In genomic region chr4:135050086-135050717, GRCh38 we compare ENCODE assay signal across 25 cellular contexts.
DNase-seq lines count a peak whose midpoint lies in the region; ATAC-seq and TF ChIP-seq lines count a peak whose summit lies in the region.
"Had no signal": no experiment of that assay in that cellular context is flagged by ENCODE, and none has a peak within 500 bp of the region (broad histone marks: within the 10 kb centered on the region; RNA-seq: fewer than 3 reads in every experiment).

No MANE protein-coding gene starts in this region.

- no peaks in the 10 kb centered on the region for H3K36me3 Mint-ChIP-seq in HFFc6 (ENCODE audit: low read depth)
- no peaks in the 10 kb centered on the region for H3K36me3 Mint-ChIP-seq in glutamatergic neuron (ENCODE audit: unreplicated experiment)
- H3K36me3 Mint-ChIP-seq: natural killer cell, WTC11 had no signal

- H3K4me1 Mint-ChIP-seq in HFFc6 (ENCODE audit: low read depth), result peaks cover 6% of the 10 kb centered on the region; the same call in 1 of the 2 replicates
- H3K4me1 Mint-ChIP-seq in glutamatergic neuron (ENCODE audit: low read depth, unreplicated experiment), result no peaks in the 10 kb centered on the region
- H3K4me1 Mint-ChIP-seq: activated naive CD8-positive, alpha-beta T cell treated with anti-CD3 and anti-CD28 coated beads, Interleukin-2, amount 50 U/mL, for 24 hours; natural killer cell; WTC11 had no signal

- ATAC-seq in GM21717 (IDR thresholded peaks at IDR 0.05; ENCODE audit: unreplicated experiment), result no peak
- ATAC-seq: activated naive CD8-positive, alpha-beta T cell treated with anti-CD3 and anti-CD28 coated beads, Interleukin-2, amount 50 U/mL, for 24 hours; left cardiac atrium; natural killer cell; right lobe of liver; WTC11 had no signal

- DNase-seq in AG08396 (ENCODE audit: low spot score) (peak; percentile 5), HFFc6 (no peak), OCI-M1 (lab: John Stamatoyannopoulos, UW) (peak; percentile 15), fibroblast of pulmonary artery (ENCODE audit: low read depth) (peak; percentile 4), glutamatergic neuron (no peak), cardiac septum (ENCODE audit: low spot score) (no peak), COLO668 (lab: John Stamatoyannopoulos, UW; ENCODE audit: unreplicated experiment) (no peak)
- DNase-seq: activated CD4-positive, alpha-beta T cell treated with anti-CD3 and anti-CD28 coated beads, Interleukin-2, amount 50 U/mL, for 4 hours; activated CD8-positive, alpha-beta memory T cell treated with anti-CD3 and anti-CD28 coated beads, Interleukin-2, amount 50 U/mL, for 48 hours; activated effector memory CD4-positive, alpha-beta T cell treated with anti-CD3 and anti-CD28 coated beads, Interleukin-2, amount 50 U/mL, for 16 hours; activated naive CD8-positive, alpha-beta T cell treated with anti-CD3 and anti-CD28 coated beads, Interleukin-2, amount 50 U/mL, for 24 hours; dermis blood vessel endothelial cell; GOT3; Kasumi-1; left cardiac atrium; natural killer cell; NCI-H1105; NCI-H2107; right lobe of liver; T-helper 2 cell had no signal

- H3K27me3 Mint-ChIP-seq in HFFc6 (ENCODE audit: insufficient read depth) (no peaks in the 10 kb centered on the region; the same call in 1 of the 2 replicates), glutamatergic neuron (ENCODE audit: unreplicated experiment) (no peaks in the 10 kb centered on the region)
- H3K27me3 Mint-ChIP-seq: activated naive CD8-positive, alpha-beta T cell treated with anti-CD3 and anti-CD28 coated beads, Interleukin-2, amount 50 U/mL, for 24 hours had no signal

- intact Hi-C loops in cardiac septum (cut with DNase I), result no loop called here

- TF ChIP-seq CTCF in HFFc6 (IDR thresholded peaks at IDR 0.05) (no peak), fibroblast of pulmonary artery (IDR thresholded peaks at IDR 0.05; ENCODE audit: low read length, missing control alignments) (no peak), glutamatergic neuron (IDR thresholded peaks at IDR 0.05; ENCODE audit: partially characterized antibody, unreplicated experiment) (no peak)

- H3K4me3 ChIP-seq in fibroblast of pulmonary artery (replicated peaks; ENCODE audit: low read depth, low read length), result no peak overlapping the region
- H3K4me3 ChIP-seq: right lobe of liver, SJCRH30, suprapubic skin, vagina had no signal

- H3K27ac Mint-ChIP-seq in HFFc6 (no peak overlapping the region; the same call in 1 of the 2 replicates), glutamatergic neuron (ENCODE audit: unreplicated experiment) (no peak overlapping the region)
- H3K27ac Mint-ChIP-seq: activated naive CD8-positive, alpha-beta T cell treated with anti-CD3 and anti-CD28 coated beads, Interleukin-2, amount 50 U/mL, for 24 hours; natural killer cell; WTC11 had no signal

- H3K4me3 Mint-ChIP-seq in HFFc6 (peak overlapping the region; percentile 59; the same call in 1 of the 2 replicates), glutamatergic neuron (ENCODE audit: unreplicated experiment) (no peak overlapping the region)
- H3K4me3 Mint-ChIP-seq: activated naive CD8-positive, alpha-beta T cell treated with anti-CD3 and anti-CD28 coated beads, Interleukin-2, amount 50 U/mL, for 24 hours; natural killer cell; WTC11 had no signal

- H3K9me3 Mint-ChIP-seq in HFFc6, result no peaks in the 10 kb centered on the region
- no peaks in the 10 kb centered on the region for H3K9me3 Mint-ChIP-seq in glutamatergic neuron (ENCODE audit: unreplicated experiment)
- H3K9me3 Mint-ChIP-seq: WTC11 had no signal

Comparison
In these comparisons a context has a peak if more than half of its experiments do, and no peak if none do; other contexts are left out.
1. DNase-seq: peak in AG08396 (single experiment), OCI-M1 (single experiment) and fibroblast of pulmonary artery (single experiment); none in HFFc6 (single experiment), glutamatergic neuron (single experiment), cardiac septum (single experiment) and COLO668 (single experiment).